Comparison of ENCODE assay signal across 8 cellular contexts in genomic region chr20:59042151-59042795, GRCh38. TPM values are rescaled to one million over a fixed set of nuclear protein-coding genes. Genes with fewer than 3 reads are reported as not detected.
DNase-seq lines count a peak whose midpoint lies in the region; ATAC-seq and TF ChIP-seq lines count a peak whose summit lies in the region.

Gene PRELID3B (minus strand): TSS chr20:59042786. CDS start chr20:59042730, 56 bp downstream.

- H3K4me1 ChIP-seq in Peyer's patch (peaks cover 0 to 57% (median 8%) of the 10 kb centered on the region in 4 donors), right lobe of liver (peaks cover 0 to 28% (median 7%) of the 10 kb centered on the region in 4 donors), thoracic aorta (ENCODE audit: control insufficient read depth in 1 of 2, low read depth in 2 of 2) (peaks cover 16 to 24% of the 10 kb centered on the region in 2 donors)

- peak; percentile 24 for DNase-seq in AG20443 (ENCODE audit: low spot score)
- peak; percentile 38 to 73 (median 68) for DNase-seq in Peyer's patch
- DNase-seq in coronary artery (ENCODE audit: low spot score): no peak
- peak in 1 of 3 donors; percentile 61 for DNase-seq in right lobe of liver
- no peak for DNase-seq in thoracic aorta (ENCODE audit: low spot score)
- DNase-seq in NCI-H1105 treated with DMSO at 0.1 percent for 48 hours (lab: John Stamatoyannopoulos, UW): no peak

- H3K36me3 ChIP-seq in Peyer's patch (peaks cover 0 to 10% (median 0%) of the 10 kb centered on the region in 3 donors), right lobe of liver (peaks cover 5 to 11% (median 7%) of the 10 kb centered on the region in 4 donors), thoracic aorta (no peaks in the 10 kb centered on the region)

- WGBS in right lobe of liver (ENCODE audit: insufficient coverage, low coverage, low lambda C conversion rate, missing lambda C conversion rate): no CpG with 5 or more reads among the region's 50 CpGs

- intact Hi-C loops in right lobe of liver (cut with DNase I): loop anchor here (10.0 kb wide), 2 partner anchors 147 to 157 kb away; no protein-coding TSS in a partner anchor

- TF ChIP-seq CTCF in Peyer's patch (IDR thresholded peaks at IDR 0.05) (peak in 1 of 6 experiments; percentile 21), coronary artery (IDR thresholded peaks at IDR 0.05) (no peak), right lobe of liver (IDR thresholded peaks at IDR 0.05) (no peak), thoracic aorta (IDR thresholded peaks at IDR 0.05) (no peak)

- TF ChIP-seq POLR2A in GM18505 (IDR thresholded peaks at IDR 0.05; ENCODE audit: borderline replicate concordance, extremely low read depth, insufficient read depth, insufficient read length): peak; percentile 71
- peak; percentile 73 to 86 for TF ChIP-seq POLR2A in Peyer's patch (IDR thresholded peaks at IDR 0.05)
- peak; percentile 65 for TF ChIP-seq POLR2A in right lobe of liver (IDR thresholded peaks at IDR 0.05)

- no peaks in the 10 kb centered on the region for H3K9me3 ChIP-seq in Peyer's patch
- H3K9me3 ChIP-seq in right lobe of liver: no peaks in the 10 kb centered on the region
- no peaks in the 10 kb centered on the region for H3K9me3 ChIP-seq in thoracic aorta

- ATAC-seq in GM18505 (IDR thresholded peaks at IDR 0.05; ENCODE audit: unreplicated experiment) (peak; percentile 26), HG02938 (IDR thresholded peaks at IDR 0.05; ENCODE audit: unreplicated experiment) (peak; percentile 37), right lobe of liver (peak; percentile 47 to 56 (median 50)), thoracic aorta (ENCODE audit: insufficient number of reproducible peaks, low FRiP score, low read depth) (no peak)

- H3K27me3 ChIP-seq in Peyer's patch: no peaks in the 10 kb centered on the region
- H3K27me3 ChIP-seq in right lobe of liver: no peaks in the 10 kb centered on the region
- H3K27me3 ChIP-seq in thoracic aorta (replicated peaks; ENCODE audit: insufficient read depth): no peaks in the 10 kb centered on the region

- peak within 1 kb of the TSS; percentile 84 to 95 (median 92) for H3K27ac ChIP-seq in Peyer's patch
- peak within 1 kb of the TSS; percentile 64 to 86 for H3K27ac ChIP-seq in coronary artery
- H3K27ac ChIP-seq in right lobe of liver: peak within 1 kb of the TSS; percentile 63 to 85 (median 76)
- H3K27ac ChIP-seq in thoracic aorta: peak within 1 kb of the TSS; percentile 57

- H3K4me3 ChIP-seq in Peyer's patch: peak within 1 kb of the TSS; percentile 62 to 98 (median 83)
- peak within 1 kb of the TSS; percentile 76 for H3K4me3 ChIP-seq in coronary artery
- H3K4me3 ChIP-seq in right lobe of liver: peak within 1 kb of the TSS; percentile 78 to 96 (median 93)
- peak within 1 kb of the TSS; percentile 98 for H3K4me3 ChIP-seq in thoracic aorta

RNA-seq across cellular contexts. Expression of gene PRELID3B, which starts in this region (rescaled TPM):
- total RNA-seq in Peyer's patch (100 to 1,000 TPM in 2 of 4 donors, 10 to 100 TPM in 2; 44.6 to 148 (median 86.5) TPM), right lobe of liver (10 to 100 TPM; 16.3 to 37.5 (median 23.3) TPM), thoracic aorta (10 to 100 TPM; 25.5 to 30.5 TPM)

Comparison
In these comparisons a context has a peak if more than half of its experiments do, and no peak if none do; other contexts are left out.
1. DNase-seq: peak in AG20443 (single experiment) and Peyer's patch (3 of 3); none in coronary artery (single experiment), thoracic aorta (single experiment) and NCI-H1105 treated with DMSO at 0.1 percent for 48 hours (single experiment).
2. Peak in every context shown above with its lines, with median percentiles within 50 percentile points of each other: POLR2A ChIP-seq, H3K27ac ChIP-seq and H3K4me3 ChIP-seq.